Comparison of ENCODE assay signal across 14 cellular contexts in the genomic region with DNA sequence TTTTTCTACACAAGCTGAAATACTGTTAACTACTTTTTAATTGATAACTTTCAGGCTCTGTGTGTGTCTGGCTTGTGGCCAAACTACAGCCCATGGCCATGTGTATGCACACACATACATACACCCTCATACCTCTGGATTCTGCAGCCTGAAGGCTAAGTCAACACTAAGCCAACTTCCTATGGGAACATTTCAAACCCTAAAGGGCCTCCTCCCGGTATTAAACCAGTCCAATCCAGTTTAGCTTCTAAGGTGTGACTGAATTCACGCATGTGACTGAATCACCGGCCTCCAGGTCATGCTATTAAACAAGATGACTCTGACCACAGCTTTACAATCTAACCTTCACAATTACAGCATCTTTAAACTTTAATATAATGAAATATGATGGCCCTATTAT. TPM values are rescaled to one million over a fixed set of nuclear protein-coding genes. Genes with fewer than 3 reads are reported as not detected.
DNase-seq lines count a peak whose midpoint lies in the region; ATAC-seq and TF ChIP-seq lines count a peak whose summit lies in the region.
"Had no signal": no experiment of that assay in that cellular context is flagged by ENCODE, and none has a peak within 500 bp of the region (broad histone marks: within the 10 kb centered on the region; RNA-seq: fewer than 3 reads in every experiment).

No MANE protein-coding gene starts in this region.

- BruUV-seq in mammary epithelial cell (replicated peaks; lab: Mats Ljungman, UMichigan), result no TSS peak

- in situ Hi-C loops in mammary epithelial cell (cut with MboI; ENCODE audit: low sequenced_read_pairs in 2 of 2), result no loop called here

- ATAC-seq in HG02938 (IDR thresholded peaks at IDR 0.05; ENCODE audit: unreplicated experiment), result no peak

- H3K79me2 ChIP-seq in mammary epithelial cell (ENCODE audit: insufficient read depth, low read length) (peaks cover 16% of the 10 kb centered on the region), mesendoderm (ENCODE audit: control insufficient read depth, insufficient read depth, low read length) (no peaks in the 10 kb centered on the region)

- H2BK120ac ChIP-seq in mesendoderm (ENCODE audit: low read depth, low read length), result no peak overlapping the region

- peak overlapping the region; percentile 95 for H3K27ac ChIP-seq in mammary epithelial cell (ENCODE audit: insufficient read depth, low read depth, low read length)
- no peak overlapping the region for H3K27ac ChIP-seq in mesendoderm (ENCODE audit: low read depth, low read length)

- H3K18ac ChIP-seq in mesendoderm (ENCODE audit: low read length), result no peak overlapping the region

- peaks cover 2% of the 10 kb centered on the region for H3K79me1 ChIP-seq in mesendoderm (ENCODE audit: low read length)

- H3K4me1 ChIP-seq in mammary epithelial cell (ENCODE audit: insufficient read depth, low read length) (peaks cover 68% of the 10 kb centered on the region), mesendoderm (ENCODE audit: control insufficient read depth, low read depth, low read length) (peaks cover 12% of the 10 kb centered on the region)

- H2BK15ac ChIP-seq in mesendoderm (replicated peaks; ENCODE audit: low read depth), result no peak overlapping the region

- dilution Hi-C loops in mammary epithelial cell (cut with HindIII; ENCODE audit: low sequenced_read_pairs), result no loop called here

- H4K8ac ChIP-seq in mesendoderm (ENCODE audit: low read depth, low read length), result no peak overlapping the region

- no peak overlapping the region for H2AFZ ChIP-seq in mammary epithelial cell (ENCODE audit: low read depth, low read length)

- H4K20me1 ChIP-seq in mammary epithelial cell (ENCODE audit: insufficient read depth, low read length), result no peaks in the 10 kb centered on the region

- no peak overlapping the region for H4K5ac ChIP-seq in mesendoderm (ENCODE audit: low read length)

- peak overlapping the region; percentile 74 for H3K4me2 ChIP-seq in mammary epithelial cell (ENCODE audit: insufficient read depth, low read depth, low read length)
- H3K4me2 ChIP-seq in mesendoderm (ENCODE audit: low read length), result no peak overlapping the region

- 0% methylated on average over 3 of the region's 3 CpGs for WGBS in mammary epithelial cell (ENCODE audit: low coverage, missing lambda C conversion rate)
- WGBS in mesendoderm (ENCODE audit: extremely low coverage, insufficient coverage, low lambda C conversion rate), result no CpG with 5 or more reads among the region's 3 CpGs

- H3K36me3 ChIP-seq in mammary epithelial cell (ENCODE audit: insufficient read depth, low read length), result no peaks in the 10 kb centered on the region
- no peaks in the 10 kb centered on the region for H3K36me3 ChIP-seq in mesendoderm (ENCODE audit: control insufficient read depth, insufficient read depth, low read length)

- no peak overlapping the region for H3K9ac ChIP-seq in mammary epithelial cell (ENCODE audit: insufficient read depth, low read length)
- H3K9ac ChIP-seq in mesendoderm (ENCODE audit: low read length), result no peak overlapping the region

- H2BK5ac ChIP-seq in mesendoderm (ENCODE audit: low read length), result no peak overlapping the region

- CTCF ChIA-PET in mammary epithelial cell (lab: Charles Lee; ENCODE audit: low non-redundant PET), result no interaction called here

- H3K27me3 ChIP-seq in mammary epithelial cell (ENCODE audit: insufficient read depth, low read length) (no peaks in the 10 kb centered on the region), mesendoderm (ENCODE audit: insufficient read depth, low read length, poor library complexity) (no peaks in the 10 kb centered on the region)

- H3K4ac ChIP-seq in mesendoderm (ENCODE audit: low read depth, low read length), result no peak overlapping the region

- H3K4me3 ChIP-seq in mammary epithelial cell (replicated peaks in 1 of 3; ENCODE audit: insufficient read depth in 1 of 3, low read depth in 2 of 3, low read length in 3 of 3), result peak overlapping the region in 1 of 3 experiments; percentile 34
- H3K4me3 ChIP-seq in mesendoderm (ENCODE audit: low read length), result no peak overlapping the region

- H3K56ac ChIP-seq in mesendoderm (ENCODE audit: low read length), result no peak overlapping the region

- intact Hi-C loops in mammary epithelial cell (cut with micrococcal nuclease), result no loop called here

- no peak overlapping the region for H3K23ac ChIP-seq in mesendoderm (ENCODE audit: low read length)

- no peaks in the 10 kb centered on the region for H3K9me3 ChIP-seq in mammary epithelial cell (replicated peaks; ENCODE audit: insufficient read depth, low read length)

- DNase-seq in COR-L47 (lab: John Stamatoyannopoulos, UW), result peak; percentile 43
- peak; percentile 10 for DNase-seq in HK-2 (ENCODE audit: unreplicated experiment)
- DNase-seq in mammary epithelial cell, result peak; percentile 94
- DNase-seq in mesendoderm, result peak; percentile 54
- no peak for DNase-seq in NCI-H345 (lab: John Stamatoyannopoulos, UW)
- DNase-seq in anterior cingulate cortex (lab: John Stamatoyannopoulos, UW), result no peak
- no peak for DNase-seq in globus pallidus (ENCODE audit: low spot score)
- DNase-seq: activated CD4-positive, alpha-beta T cell treated with anti-CD3 and anti-CD28 coated beads, Interleukin-2, amount 10 ng/mL, durations not matched to agents 7 days and 5 days; activated T-cell treated with anti-CD3 and anti-CD28 coated beads, Interleukin-2, amount 50 U/mL, for 48 hours; DMS79 treated with DMSO at 0.1 percent for 48 hours; NCI-H2227 treated with DMSO at 0.1 percent for 48 hours; posterior cingulate gyrus; RPMI8226 had no signal

- no peak for TF ChIP-seq CTCF in mammary epithelial cell (conservative IDR thresholded peaks at IDR 0.05 in 1 of 2, IDR thresholded peaks at IDR 0.05 in 1 of 2; ENCODE audit: extremely low read depth in 1 of 2, insufficient read depth in 1 of 2, low read depth in 1 of 2, low read length in 2 of 2)

- H2AK5ac ChIP-seq in mesendoderm (ENCODE audit: low read length), result no peak overlapping the region

RNA-seq across cellular contexts. Expression of a gene that starts 20.7 kb away (rescaled TPM):
- 1,000 to 10,000 TPM in 1 of 2 donors, 100 to 1,000 TPM in 1; 535 to 1,158 TPM for total RNA-seq in mammary epithelial cell
- 120 TPM for polyA plus RNA-seq in mammary epithelial cell
- polyA minus RNA-seq in mammary epithelial cell, result 464 TPM
- polyA plus RNA-seq in mesendoderm (2013, experiment 1 of 2), result 21.8 TPM
- 20.8 TPM for polyA plus RNA-seq in mesendoderm (2013, experiment 2 of 2)

Comparison
In these comparisons a context has a peak if more than half of its experiments do, and no peak if none do; other contexts are left out.
1. DNase-seq: peak in COR-L47 (single experiment), HK-2 (single experiment), mammary epithelial cell (single experiment) and mesendoderm (single experiment); none in NCI-H345 (single experiment), anterior cingulate cortex (0 of 58) and globus pallidus (single experiment).